ENCODE assay signal across 31 cellular contexts in the genomic region with DNA sequence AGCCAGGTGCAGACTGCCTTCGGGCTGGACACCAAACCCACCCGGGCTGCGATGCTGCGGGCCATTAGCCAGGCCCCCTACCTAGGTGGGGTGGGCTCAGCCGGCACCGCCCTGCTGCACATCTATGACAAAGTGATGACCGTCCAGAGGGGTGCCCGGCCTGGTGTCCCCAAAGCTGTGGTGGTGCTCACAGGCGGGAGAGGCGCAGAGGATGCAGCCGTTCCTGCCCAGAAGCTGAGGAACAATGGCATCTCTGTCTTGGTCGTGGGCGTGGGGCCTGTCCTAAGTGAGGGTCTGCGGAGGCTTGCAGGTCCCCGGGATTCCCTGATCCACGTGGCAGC. TPM values are rescaled to one million over a fixed set of nuclear protein-coding genes. Genes with fewer than 3 reads are reported as not detected.
"Had no signal": no experiment of that assay in that cellular context is flagged by ENCODE, and none has a peak within 500 bp of the region (broad histone marks: within the 10 kb centered on the region; RNA-seq: fewer than 3 reads in every experiment).

No MANE protein-coding gene starts in this region.

- DNase-seq: activated CD4-positive, alpha-beta memory T cell treated with anti-CD3 and anti-CD28 coated beads for 36 hours; activated CD4-positive, alpha-beta T cell treated with anti-CD3 and anti-CD28 coated beads for 48 hours; activated CD8-positive, alpha-beta memory T cell treated with anti-CD3 and anti-CD28 coated beads, Interleukin-2, amount 50 U/mL, for 4 hours; activated gamma-delta T cell; activated naive CD4-positive, alpha-beta T cell treated with anti-CD3 and anti-CD28 coated beads, Interleukin-2, amount 10 ng/mL, durations not matched to agents 7 days and 5 days; activated naive CD8-positive, alpha-beta T cell treated with anti-CD3 and anti-CD28 coated beads, Interleukin-2, amount 10 ng/mL, durations not matched to agents 7 days and 5 days; activated T-cell treated with anti-CD3 and anti-CD28 coated beads, Interleukin-2, amount 50 U/mL, for 1 hour; brain microvascular endothelial cell; caudate nucleus; foreskin keratinocyte; mesendoderm; stimulated activated CD4-positive, alpha-beta T cell treated with anti-CD3 and anti-CD28 coated beads, Interleukin-15, amount 100 ng/mL, for 24 hours; stimulated activated CD4-positive, alpha-beta T cell treated with anti-CD3 and anti-CD28 coated beads, Interleukin-2, amount 100 ng/mL, for 24 hours; stimulated activated naive CD4-positive, alpha-beta T cell; SW 1271; T-helper 9 cell; WERI-Rb-1 had no signal

- H3K9me3 Mint-ChIP-seq: activated CD4-positive, alpha-beta memory T cell treated with anti-CD3 and anti-CD28 coated beads for 36 hours; activated naive CD4-positive, alpha-beta T cell treated with anti-CD3 and anti-CD28 coated beads, Interleukin-2, amount 10 ng/mL, durations not matched to agents 7 days and 5 days; activated naive CD8-positive, alpha-beta T cell treated with anti-CD3 and anti-CD28 coated beads, Interleukin-2, amount 10 ng/mL, durations not matched to agents 7 days and 5 days; activated T-helper 1 cell treated with anti-CD3 and anti-CD28 coated beads, Interleukin-12 subunit alpha, Interleukin-12 subunit beta, Interleukin-2, Interleukin-4 antibody, amounts not matched to agents 30 ng/mL and 10 ng/mL and 1 ng/mL, durations not matched to agents 14 hours and 24 hours and 36 hours; nephron had no signal

- H3K4me1 Mint-ChIP-seq: activated naive CD4-positive, alpha-beta T cell treated with anti-CD3 and anti-CD28 coated beads, Interleukin-2, amount 10 ng/mL, durations not matched to agents 7 days and 5 days; nephron had no signal

- H3K9me3 ChIP-seq: esophagus muscularis mucosa, neutrophil, suprapubic skin, tibial nerve had no signal

- H3K36me3 ChIP-seq: brain microvascular endothelial cell, heart left ventricle, neutrophil, suprapubic skin, WERI-Rb-1 had no signal

- H3K4me3 Mint-ChIP-seq: activated CD4-positive, alpha-beta memory T cell treated with anti-CD3 and anti-CD28 coated beads for 36 hours; activated naive CD4-positive, alpha-beta T cell treated with anti-CD3 and anti-CD28 coated beads, Interleukin-2, amount 10 ng/mL, durations not matched to agents 7 days and 5 days; activated T-helper 1 cell treated with anti-CD3 and anti-CD28 coated beads, Interleukin-12 subunit alpha, Interleukin-12 subunit beta, Interleukin-2, Interleukin-4 antibody, amounts not matched to agents 30 ng/mL and 10 ng/mL and 1 ng/mL, durations not matched to agents 14 hours and 24 hours and 36 hours; nephron; T-helper 1 cell treated with Interleukin-12 subunit alpha and Interleukin-12 subunit beta and Interleukin-4 antibody, amounts not matched to agents 30 μg/mL and 1 μg/mL, for 36 hours had no signal

- ATAC-seq: activated CD4-positive, CD25-positive, alpha-beta regulatory T cell treated with anti-CD3 and anti-CD28 coated beads, Interleukin-2, amount 50 U/mL, for 24 hours; foreskin keratinocyte; heart left ventricle had no signal

- H3K27me3 ChIP-seq: brain microvascular endothelial cell, esophagus muscularis mucosa, foreskin keratinocyte, heart left ventricle, neutrophil, suprapubic skin, tibial nerve had no signal

- H3K4me3 ChIP-seq: esophagus muscularis mucosa, heart left ventricle, smooth muscle cell, suprapubic skin, tibial nerve had no signal

- H3K4me2 ChIP-seq: smooth muscle cell had no signal

- H3K27me3 Mint-ChIP-seq: activated CD4-positive, alpha-beta memory T cell treated with anti-CD3 and anti-CD28 coated beads for 36 hours; activated naive CD8-positive, alpha-beta T cell treated with anti-CD3 and anti-CD28 coated beads, Interleukin-2, amount 10 ng/mL, durations not matched to agents 7 days and 5 days; progenitor cell of endocrine pancreas had no signal

- H3K36me3 Mint-ChIP-seq: activated CD4-positive, alpha-beta memory T cell treated with anti-CD3 and anti-CD28 coated beads for 36 hours; activated naive CD4-positive, alpha-beta T cell treated with anti-CD3 and anti-CD28 coated beads, Interleukin-2, amount 10 ng/mL, durations not matched to agents 7 days and 5 days; activated naive CD8-positive, alpha-beta T cell treated with anti-CD3 and anti-CD28 coated beads, Interleukin-2, amount 10 ng/mL, durations not matched to agents 7 days and 5 days had no signal

- H3K27ac Mint-ChIP-seq: activated CD4-positive, alpha-beta memory T cell treated with anti-CD3 and anti-CD28 coated beads for 36 hours; activated naive CD4-positive, alpha-beta T cell treated with anti-CD3 and anti-CD28 coated beads, Interleukin-2, amount 10 ng/mL, durations not matched to agents 7 days and 5 days; activated naive CD8-positive, alpha-beta T cell treated with anti-CD3 and anti-CD28 coated beads, Interleukin-2, amount 10 ng/mL, durations not matched to agents 7 days and 5 days; activated T-helper 1 cell treated with anti-CD3 and anti-CD28 coated beads, Interleukin-12 subunit alpha, Interleukin-12 subunit beta, Interleukin-2, Interleukin-4 antibody, amounts not matched to agents 30 ng/mL and 10 ng/mL and 1 ng/mL, durations not matched to agents 14 hours and 24 hours and 36 hours; nephron; progenitor cell of endocrine pancreas; T-helper 1 cell treated with Interleukin-12 subunit alpha and Interleukin-12 subunit beta and Interleukin-4 antibody, amounts not matched to agents 30 μg/mL and 1 μg/mL, for 36 hours had no signal

- H3K4me1 ChIP-seq: foreskin keratinocyte, suprapubic skin had no signal

- H3K27ac ChIP-seq: brain microvascular endothelial cell, esophagus muscularis mucosa, foreskin keratinocyte, heart left ventricle, neutrophil, suprapubic skin, WERI-Rb-1 had no signal

RNA-seq across cellular contexts. Expression of a gene that starts 50.0 kb away (rescaled TPM):
- total RNA-seq: activated CD8-positive, alpha-beta memory T cell treated with anti-CD3 and anti-CD28 coated beads for 36 hours; activated naive CD8-positive, alpha-beta T cell treated with anti-CD3 and anti-CD28 coated beads, Interleukin-2, amount 10 ng/mL, durations not matched to agents 7 days and 5 days; activated T-helper 1 cell treated with anti-CD3 and anti-CD28 coated beads, Interleukin-12 subunit alpha, Interleukin-12 subunit beta, Interleukin-2, Interleukin-4 antibody, amounts not matched to agents 30 ng/mL and 10 ng/mL and 1 ng/mL, durations not matched to agents 14 hours and 24 hours and 36 hours; mononuclear cell; osteocyte had no signal
